ENCODE assay signal across 33 cellular contexts in genomic region chr2:1037066-1037465, GRCh38.
"Had no signal": no experiment of that assay in that cellular context is flagged by ENCODE, and none has a peak within 500 bp of the region (broad histone marks: within the 10 kb centered on the region; RNA-seq: fewer than 3 reads in every experiment).

No MANE protein-coding gene starts in this region.

- DNase-seq: activated B cell treated with CpG ODN at 0.5 μM for 24 hours; activated CD4-positive, alpha-beta memory T cell treated with anti-CD3 and anti-CD28 coated beads, Interleukin-2, amount 10 ng/mL, durations not matched to agents 7 days and 5 days; activated CD4-positive, alpha-beta T cell treated with anti-CD3 and anti-CD28 coated beads for 48 hours; activated CD4-positive, CD25-positive, alpha-beta regulatory T cell treated with anti-CD3 and anti-CD28 coated beads, Interleukin-2, amount 50 U/mL, for 72 hours; activated CD8-positive, alpha-beta memory T cell treated with anti-CD3 and anti-CD28 coated beads for 24 hours; activated CD8-positive, alpha-beta memory T cell treated with anti-CD3 and anti-CD28 coated beads, Interleukin-2, amount 10 ng/mL, durations not matched to agents 7 days and 5 days; activated CD8-positive, alpha-beta memory T cell treated with anti-CD3 and anti-CD28 coated beads, Interleukin-2, amount 50 U/mL, for 48 hours; activated effector memory CD4-positive, alpha-beta T cell treated with anti-CD3 and anti-CD28 coated beads, Interleukin-2, amount 50 U/mL, for 16 hours; activated naive CD4-positive, alpha-beta T cell treated with anti-CD3 and anti-CD28 coated beads for 36 hours; activated T-cell treated with anti-CD3 and anti-CD28 coated beads, Interleukin-2, amount 50 U/mL, for 1 hour; activated T-cell treated with anti-CD3 and anti-CD28 coated beads, Interleukin-2, amount 50 U/mL, for 72 hours; adrenal gland; body of pancreas; MG63; MV-4-11; NCI-H1436 treated with DMSO at 0.1 percent for 48 hours; NCI-H1694 treated with DMSO at 0.1 percent for 48 hours; NCI-H2029; NCI-H2107; NCI-H2171; NCI-H510A; NCI-H526; NCI-H748 treated with DMSO at 0.1 percent for 48 hours; NK-92 treated with Interleukin-12 subunit alpha and Interleukin-12 subunit beta, amount 100 ng/mL, for 24 hours; PC-3; Peyer's patch; RPMI8226; SHP77 treated with DMSO at 0.1 percent for 48 hours; SK-N-SH had no signal

- H3K27ac Mint-ChIP-seq: activated B cell treated with CpG ODN at 0.5 μM for 24 hours; activated CD4-positive, alpha-beta memory T cell treated with anti-CD3 and anti-CD28 coated beads, Interleukin-2, amount 10 ng/mL, durations not matched to agents 7 days and 5 days; activated CD8-positive, alpha-beta memory T cell treated with anti-CD3 and anti-CD28 coated beads, Interleukin-2, amount 10 ng/mL, durations not matched to agents 7 days and 5 days; activated naive CD4-positive, alpha-beta T cell treated with anti-CD3 and anti-CD28 coated beads for 36 hours; activated naive CD4-positive, alpha-beta T cell treated with anti-CD3 and anti-CD28 coated beads, Interleukin-2, amount 50 U/mL, for 72 hours; activated T-cell treated with anti-CD3 and anti-CD28 coated beads, Interleukin-2, amount 50 U/mL, for 72 hours; activated T-helper 17 cell treated with anti-CD3 and anti-CD28 coated beads, Interleukin-2, amount 50 U/mL, for 72 hours; T-helper 1 cell treated with Interleukin-12 subunit alpha and Interleukin-12 subunit beta and Interleukin-4 antibody, amounts not matched to agents 30 μg/mL and 1 μg/mL, for 36 hours; T-helper 2 cell treated with Interferon-gamma antibody and Interleukin-4, amounts not matched to agents 5 μg/mL and 100 μg/mL, for 36 hours had no signal

- H3K4me3 Mint-ChIP-seq: activated B cell treated with CpG ODN at 0.5 μM for 24 hours; activated CD4-positive, alpha-beta memory T cell treated with anti-CD3 and anti-CD28 coated beads, Interleukin-2, amount 10 ng/mL, durations not matched to agents 7 days and 5 days; activated CD8-positive, alpha-beta memory T cell treated with anti-CD3 and anti-CD28 coated beads, Interleukin-2, amount 10 ng/mL, durations not matched to agents 7 days and 5 days; activated naive CD4-positive, alpha-beta T cell treated with anti-CD3 and anti-CD28 coated beads for 36 hours; activated T-cell treated with anti-CD3 and anti-CD28 coated beads, Interleukin-2, amount 50 U/mL, for 72 hours; activated T-helper 17 cell treated with anti-CD3 and anti-CD28 coated beads, Interleukin-2, amount 50 U/mL, for 72 hours; T-helper 1 cell treated with Interleukin-12 subunit alpha and Interleukin-12 subunit beta and Interleukin-4 antibody, amounts not matched to agents 30 μg/mL and 1 μg/mL, for 36 hours; T-helper 2 cell treated with Interferon-gamma antibody and Interleukin-4, amounts not matched to agents 5 μg/mL and 100 μg/mL, for 36 hours had no signal

- H3K4me1 Mint-ChIP-seq: activated T-helper 17 cell treated with anti-CD3 and anti-CD28 coated beads, Interleukin-2, amount 50 U/mL, for 72 hours had no signal

- H3K9me3 Mint-ChIP-seq: T-helper 1 cell treated with Interleukin-12 subunit alpha and Interleukin-12 subunit beta and Interleukin-4 antibody, amounts not matched to agents 30 μg/mL and 1 μg/mL, for 36 hours; T-helper 2 cell treated with Interferon-gamma antibody and Interleukin-4, amounts not matched to agents 5 μg/mL and 100 μg/mL, for 36 hours had no signal

- H3K36me3 Mint-ChIP-seq: activated naive CD4-positive, alpha-beta T cell treated with anti-CD3 and anti-CD28 coated beads, Interleukin-2, amount 50 U/mL, for 72 hours had no signal

- H3K27me3 Mint-ChIP-seq: activated B cell treated with CpG ODN at 0.5 μM for 24 hours; activated CD4-positive, alpha-beta memory T cell treated with anti-CD3 and anti-CD28 coated beads, Interleukin-2, amount 10 ng/mL, durations not matched to agents 7 days and 5 days; activated CD8-positive, alpha-beta memory T cell treated with anti-CD3 and anti-CD28 coated beads, Interleukin-2, amount 10 ng/mL, durations not matched to agents 7 days and 5 days; activated T-helper 17 cell treated with anti-CD3 and anti-CD28 coated beads, Interleukin-2, amount 50 U/mL, for 72 hours had no signal

- ATAC-seq: activated CD8-positive, alpha-beta memory T cell treated with anti-CD3 and anti-CD28 coated beads, Interleukin-2, amount 10 ng/mL, durations not matched to agents 7 days and 5 days; activated naive CD4-positive, alpha-beta T cell treated with anti-CD3 and anti-CD28 coated beads, Interleukin-2, amount 50 U/mL, for 72 hours; activated T-cell treated with anti-CD3 and anti-CD28 coated beads, Interleukin-2, amount 50 U/mL, for 72 hours; activated T-helper 17 cell treated with anti-CD3 and anti-CD28 coated beads, Interleukin-2, amount 50 U/mL, for 72 hours; body of pancreas; PC-3 had no signal
